ENCODE assay signal across 8 cellular contexts in the genomic region with DNA sequence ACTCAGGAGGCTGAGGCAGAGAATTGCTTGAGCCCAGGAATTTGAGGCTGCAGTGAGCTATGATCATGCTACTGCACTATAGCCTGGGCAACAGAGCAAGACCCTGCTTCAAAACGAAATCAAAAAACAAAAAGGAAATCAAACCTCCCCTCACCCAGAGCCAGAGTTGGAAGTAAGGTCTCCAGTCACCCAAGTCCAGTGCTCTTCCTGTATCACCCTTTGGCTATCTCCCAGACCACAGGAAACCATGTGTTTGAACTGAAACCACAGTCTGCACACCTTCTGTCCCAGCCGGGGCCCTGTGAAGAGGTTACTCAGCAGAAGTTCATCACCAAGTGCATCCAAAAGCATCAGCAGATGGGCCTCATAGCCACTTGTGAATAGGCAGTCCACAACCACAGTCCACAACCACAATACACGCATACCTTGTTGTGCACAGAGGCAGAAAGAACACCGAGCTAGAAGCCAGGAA. TPM values are rescaled to one million over a fixed set of nuclear protein-coding genes. Genes with fewer than 3 reads are reported as not detected.
DNase-seq lines count a peak whose midpoint lies in the region; ATAC-seq and TF ChIP-seq lines count a peak whose summit lies in the region.

No MANE protein-coding gene starts in this region.

- H3K4me1 Mint-ChIP-seq in stimulated activated effector memory CD8-positive, alpha-beta T cell treated with anti-CD3 and anti-CD28 coated beads, Interleukin-12 subunit alpha, Interleukin-12 subunit beta, amount 100 ng/mL, for 72 hours = peaks cover 69% of the 10 kb centered on the region

- intact Hi-C loops in esophagus squamous epithelium (cut with DNase I) = no loop called here

- peak overlapping the region; percentile 97 for H3K27ac Mint-ChIP-seq in stimulated activated effector memory CD8-positive, alpha-beta T cell treated with anti-CD3 and anti-CD28 coated beads, Interleukin-12 subunit alpha, Interleukin-12 subunit beta, amount 100 ng/mL, for 72 hours

- H3K4me3 ChIP-seq in AG04449 (ENCODE audit: low read depth, low read length) (peak overlapping the region; percentile 45), esophagus squamous epithelium (peak overlapping the region in 3 of 4 donors; percentile 9 to 36 (median 13))

- no peaks in the 10 kb centered on the region for H3K9me3 ChIP-seq in esophagus squamous epithelium

- no peaks in the 10 kb centered on the region for H3K27me3 ChIP-seq in esophagus squamous epithelium

- TF ChIP-seq POLR2A in esophagus squamous epithelium (IDR thresholded peaks at IDR 0.05) = peak in 1 of 4 donors; percentile 48

- peak overlapping the region; percentile 99 for H3K4me3 Mint-ChIP-seq in stimulated activated effector memory CD8-positive, alpha-beta T cell treated with anti-CD3 and anti-CD28 coated beads, Interleukin-12 subunit alpha, Interleukin-12 subunit beta, amount 100 ng/mL, for 72 hours

- no peaks in the 10 kb centered on the region for H3K9me3 Mint-ChIP-seq in stimulated activated effector memory CD8-positive, alpha-beta T cell treated with anti-CD3 and anti-CD28 coated beads, Interleukin-12 subunit alpha, Interleukin-12 subunit beta, amount 100 ng/mL, for 72 hours

- peaks cover 62 to 83% (median 72%) of the 10 kb centered on the region in 3 donors for H3K4me1 ChIP-seq in esophagus squamous epithelium

- CTCF ChIA-PET in AG04449 (lab: Yijun Ruan, JAX) = interaction anchor here (0.6 to 1.1 kb wide), 3 partner anchors 11 to 88 kb away, joined by 3 to 5 read pairs (median 4); no protein-coding TSS in a partner anchor

- TF ChIP-seq CTCF in AG04449 (IDR thresholded peaks at IDR 0.05; ENCODE audit: insufficient read depth, low read length, missing control alignments) = no peak
- TF ChIP-seq CTCF in esophagus squamous epithelium (IDR thresholded peaks at IDR 0.05) = no peak

- no peak for DNase-seq in AG04449 (ENCODE audit: low read depth, low spot score)
- DNase-seq in esophagus squamous epithelium (lab: John Stamatoyannopoulos, UW) = no peak
- peak in 1 of 2 donors; percentile 80 for DNase-seq in stimulated activated effector memory CD8-positive, alpha-beta T cell treated with anti-CD3 and anti-CD28 coated beads, Interleukin-12 subunit alpha, Interleukin-12 subunit beta, amount 100 ng/mL, for 72 hours (ENCODE audit: low spot score in 2 of 2)
- no peak for DNase-seq in NCI-H524 treated with DMSO at 0.1 percent for 48 hours (lab: John Stamatoyannopoulos, UW)

- WGBS in esophagus squamous epithelium, 2 donors = 0 to 23% methylated on average over 2 to 4 of the region's 4 CpGs

- peaks cover 0 to 53% (median 0%) of the 10 kb centered on the region in 3 donors for H3K36me3 ChIP-seq in esophagus squamous epithelium

- ATAC-seq in GM21447 (IDR thresholded peaks at IDR 0.05; ENCODE audit: unreplicated experiment) = peak; percentile 23
- peak; percentile 8 to 12 for ATAC-seq in activated CD4-positive, CD25-positive, alpha-beta regulatory T cell treated with anti-CD3 and anti-CD28 coated beads, Interleukin-2, amount 50 U/mL, for 24 hours
- peak; percentile 42 for ATAC-seq in stimulated activated effector memory CD8-positive, alpha-beta T cell treated with anti-CD3 and anti-CD28 coated beads, Interleukin-12 subunit alpha, Interleukin-12 subunit beta, amount 100 ng/mL, for 72 hours
- ATAC-seq in GM18517 (IDR thresholded peaks at IDR 0.05; ENCODE audit: unreplicated experiment) = no peak
- no peak for ATAC-seq in GM21619 (IDR thresholded peaks at IDR 0.05; ENCODE audit: unreplicated experiment)

- POLR2A ChIA-PET in AG04449 (lab: Yijun Ruan, JAX) = interaction anchor here (0.7 to 6.6 kb wide), 8 partner anchors 10 to 90 kb away, joined by 3 to 172 read pairs (median 4); no protein-coding TSS in a partner anchor

- peaks cover 94% of the 10 kb centered on the region for H3K36me3 Mint-ChIP-seq in stimulated activated effector memory CD8-positive, alpha-beta T cell treated with anti-CD3 and anti-CD28 coated beads, Interleukin-12 subunit alpha, Interleukin-12 subunit beta, amount 100 ng/mL, for 72 hours

- H3K27ac ChIP-seq in esophagus squamous epithelium = peak overlapping the region; percentile 40 to 100 (median 90)

RNA-seq across cellular contexts. Expression of a gene that starts 4.6 kb away (rescaled TPM):
- total RNA-seq in esophagus squamous epithelium = 100 to 1,000 TPM; 216 to 339 (median 246) TPM

Comparison
In these comparisons a context has a peak if more than half of its experiments do, and no peak if none do; other contexts are left out.
1. ATAC-seq: peak in GM21447 (single experiment), activated CD4-positive, CD25-positive, alpha-beta regulatory T cell treated with anti-CD3 and anti-CD28 coated beads, Interleukin-2, amount 50 U/mL, for 24 hours (2 of 2) and stimulated activated effector memory CD8-positive, alpha-beta T cell treated with anti-CD3 and anti-CD28 coated beads, Interleukin-12 subunit alpha, Interleukin-12 subunit beta, amount 100 ng/mL, for 72 hours (single experiment); none in GM18517 (single experiment) and GM21619 (single experiment).